17 cellular contexts compared by ENCODE assay signal in genomic region chr12:52122904-52123303, GRCh38. TPM values are rescaled to one million over a fixed set of nuclear protein-coding genes. Genes with fewer than 3 reads are reported as not detected.
DNase-seq lines count a peak whose midpoint lies in the region; ATAC-seq and TF ChIP-seq lines count a peak whose summit lies in the region.
"Had no signal": no experiment of that assay in that cellular context is flagged by ENCODE, and none has a peak within 500 bp of the region (broad histone marks: within the 10 kb centered on the region; RNA-seq: fewer than 3 reads in every experiment).

No MANE protein-coding gene starts in this region.

- no peak for TF ChIP-seq EP300 in tibial nerve (IDR thresholded peaks at IDR 0.05)
- no peak for TF ChIP-seq EP300 in ovary (IDR thresholded peaks at IDR 0.05)

- 11% methylated on average over 1 of the region's 7 CpGs for WGBS in right lobe of liver (ENCODE audit: insufficient coverage, low coverage, low lambda C conversion rate, missing lambda C conversion rate)
- 79% methylated on average over 7 of the region's 7 CpGs for WGBS in tibial nerve, 2 donors
- 87 to 92% (median 91%) methylated on average over 7 of the region's 7 CpGs for WGBS in ovary, 3 donors

- H2AFZ ChIP-seq in GM23338, result no peak overlapping the region

- H3K9me3 ChIP-seq in BLaER1 (no peaks in the 10 kb centered on the region), right lobe of liver (no peaks in the 10 kb centered on the region), tibial nerve (no peaks in the 10 kb centered on the region), ovary (no peaks in the 10 kb centered on the region)
- H3K9me3 ChIP-seq: A549 had no signal

- H3K36me3 Mint-ChIP-seq in GM23338 (ENCODE audit: low read depth) (no peaks in the 10 kb centered on the region), CD14-positive monocyte (no peaks in the 10 kb centered on the region)

- H3K27ac ChIP-seq in BLaER1 (peak overlapping the region; percentile 41; the same call in 1 of the 2 replicates), GM23338 (ENCODE audit: low read depth) (no peak overlapping the region), VCaP (peak overlapping the region; percentile 100), right lobe of liver (peak overlapping the region in 2 of 3 donors; percentile 52 to 60), tibial nerve (no peak overlapping the region), ovary (no peak overlapping the region)
- H3K27ac ChIP-seq: A549, HL-60, SK-N-MC had no signal

- H3K27ac Mint-ChIP-seq in GM23338, result no peak overlapping the region
- H3K27ac Mint-ChIP-seq in CD14-positive monocyte, result peak overlapping the region in 1 of 7 donors; percentile 19
- H3K27ac Mint-ChIP-seq: CD4-positive, alpha-beta T cell had no signal

- H3K36me3 ChIP-seq in BLaER1 (no peaks in the 10 kb centered on the region), GM23338 (ENCODE audit: insufficient read depth) (no peaks in the 10 kb centered on the region), right lobe of liver (no peaks in the 10 kb centered on the region), tibial nerve (no peaks in the 10 kb centered on the region), ovary (no peaks in the 10 kb centered on the region)

- DNase-seq in GM23338 (ENCODE audit: low spot score), result no peak
- peak in 2 of 3 donors; percentile 74 to 83 for DNase-seq in right lobe of liver
- DNase-seq in tibial nerve (ENCODE audit: low spot score in 2 of 2), result no peak
- no peak for DNase-seq in ovary
- DNase-seq in CD14-positive monocyte (ENCODE audit: low spot score), result no peak
- DNase-seq: Calu3; CD4-positive, alpha-beta T cell; GOT3; NCI-H187; NCI-H774 had no signal

- H3F3A ChIP-seq in GM23338 (replicated peaks; ENCODE audit: low read depth), result peaks cover 16% of the 10 kb centered on the region; the same call in 1 of the 2 replicates

- peaks cover 33% of the 10 kb centered on the region for H3K27me3 Mint-ChIP-seq in GM23338 (ENCODE audit: insufficient read depth, low read depth, poor library complexity)
- H3K27me3 Mint-ChIP-seq in CD14-positive monocyte (ENCODE audit: low read depth in 3 of 3), result peaks cover 29 to 46% (median 33%) of the 10 kb centered on the region in 3 donors

- peaks cover 100% of the 10 kb centered on the region for H3K4me1 ChIP-seq in BLaER1
- H3K4me1 ChIP-seq in GM23338 (ENCODE audit: insufficient read depth), result peaks cover 71% of the 10 kb centered on the region
- H3K4me1 ChIP-seq in right lobe of liver, result peaks cover 0 to 38% (median 19%) of the 10 kb centered on the region in 4 donors
- peaks cover 0 to 9% (median 3%) of the 10 kb centered on the region in 4 donors for H3K4me1 ChIP-seq in tibial nerve
- H3K4me1 ChIP-seq in ovary (ENCODE audit: insufficient read depth), result peaks cover 5% of the 10 kb centered on the region

- H3K9ac ChIP-seq in BLaER1, result no peak overlapping the region

- TF ChIP-seq CTCF in GM23338 (conservative IDR thresholded peaks at IDR 0.05; ENCODE audit: low read depth in 2 of 2), result no peak
- no peak for TF ChIP-seq CTCF in VCaP (conservative IDR thresholded peaks at IDR 0.05)
- peak in 2 of 4 donors; percentile 6 to 20 for TF ChIP-seq CTCF in right lobe of liver (IDR thresholded peaks at IDR 0.05)
- TF ChIP-seq CTCF in tibial nerve (IDR thresholded peaks at IDR 0.05), result no peak
- TF ChIP-seq CTCF in ovary (IDR thresholded peaks at IDR 0.05), result no peak
- TF ChIP-seq CTCF in CD14-positive monocyte (IDR thresholded peaks at IDR 0.05), result no peak

- 0 out of 2 replicates have a peak, but pooled peaks cover 3% of the 10 kb centered on the region for H3K9me2 ChIP-seq in GM23338 (ENCODE audit: insufficient read depth)

- H3K27me3 ChIP-seq in BLaER1 (no peaks in the 10 kb centered on the region), GM23338 (ENCODE audit: insufficient read depth) (no peaks in the 10 kb centered on the region), right lobe of liver (no peaks in the 10 kb centered on the region), tibial nerve (peaks cover 0 to 14% of the 10 kb centered on the region in 2 donors), ovary (no peaks in the 10 kb centered on the region)

- no peaks in the 10 kb centered on the region for H3K79me2 ChIP-seq in GM23338 (replicated peaks; ENCODE audit: insufficient read depth)

- H3K4me2 ChIP-seq in BLaER1 (peak overlapping the region; percentile 82; the same call in 1 of the 2 replicates), GM23338 (peak overlapping the region; percentile 77; the same call in 1 of the 2 replicates)
- H3K4me2 ChIP-seq: A549 had no signal

- intact Hi-C loops in right lobe of liver (cut with DNase I) (loop anchor here (5.0 kb wide), 2 partner anchors 41 to 116 kb away; partner anchors contain the start of gene TAMALIN (in 1 of the 2)), ovary (cut with DNase I) (no loop called here), CD14-positive monocyte (cut with micrococcal nuclease) (loop anchor here in 1 of 2 donors (5.0 kb wide), 2 partner anchors 36 to 96 kb away; no protein-coding TSS in a partner anchor)

- H3K9me3 Mint-ChIP-seq in GM23338 (no peaks in the 10 kb centered on the region; the same call in 2 of the 3 replicates), CD14-positive monocyte (peaks cover 0 to 1% (median 0%) of the 10 kb centered on the region in 7 donors)
- H3K9me3 Mint-ChIP-seq: CD4-positive, alpha-beta T cell had no signal

- ATAC-seq in GM23338, result no peak
- peak; percentile 27 to 67 (median 47) for ATAC-seq in right lobe of liver
- ATAC-seq in HG03521 (IDR thresholded peaks at IDR 0.05; ENCODE audit: unreplicated experiment), result no peak
- ATAC-seq: Panc1 had no signal

- TF ChIP-seq POLR2A in right lobe of liver (IDR thresholded peaks at IDR 0.05) (no peak), tibial nerve (IDR thresholded peaks at IDR 0.05) (no peak), ovary (IDR thresholded peaks at IDR 0.05) (no peak)

- H3K4me1 Mint-ChIP-seq in GM23338 (peaks cover 83% of the 10 kb centered on the region), CD14-positive monocyte (peaks cover 49% of the 10 kb centered on the region)

- H4K20me1 ChIP-seq in BLaER1, result no peaks in the 10 kb centered on the region
- H4K20me1 ChIP-seq in GM23338 (replicated peaks; ENCODE audit: insufficient read depth), result no peaks in the 10 kb centered on the region

- no peak overlapping the region for H3K4me3 ChIP-seq in BLaER1
- no peak overlapping the region for H3K4me3 ChIP-seq in GM23338
- no peak overlapping the region for H3K4me3 ChIP-seq in right lobe of liver
- H3K4me3 ChIP-seq in tibial nerve, result no peak overlapping the region
- no peak overlapping the region for H3K4me3 ChIP-seq in ovary
- H3K4me3 ChIP-seq: A549, SK-N-MC had no signal

- H3K4me3 Mint-ChIP-seq in GM23338 (no peak overlapping the region; the same call in 2 of the 3 replicates), CD14-positive monocyte (no peak overlapping the region)
- H3K4me3 Mint-ChIP-seq: CD4-positive, alpha-beta T cell had no signal

TF ChIP-seq in GM23338, 12 proteins besides CTCF, POLR2A, EP300 and RAD21 (continues in another document):
- TF ChIP-seq, protein P1, sequence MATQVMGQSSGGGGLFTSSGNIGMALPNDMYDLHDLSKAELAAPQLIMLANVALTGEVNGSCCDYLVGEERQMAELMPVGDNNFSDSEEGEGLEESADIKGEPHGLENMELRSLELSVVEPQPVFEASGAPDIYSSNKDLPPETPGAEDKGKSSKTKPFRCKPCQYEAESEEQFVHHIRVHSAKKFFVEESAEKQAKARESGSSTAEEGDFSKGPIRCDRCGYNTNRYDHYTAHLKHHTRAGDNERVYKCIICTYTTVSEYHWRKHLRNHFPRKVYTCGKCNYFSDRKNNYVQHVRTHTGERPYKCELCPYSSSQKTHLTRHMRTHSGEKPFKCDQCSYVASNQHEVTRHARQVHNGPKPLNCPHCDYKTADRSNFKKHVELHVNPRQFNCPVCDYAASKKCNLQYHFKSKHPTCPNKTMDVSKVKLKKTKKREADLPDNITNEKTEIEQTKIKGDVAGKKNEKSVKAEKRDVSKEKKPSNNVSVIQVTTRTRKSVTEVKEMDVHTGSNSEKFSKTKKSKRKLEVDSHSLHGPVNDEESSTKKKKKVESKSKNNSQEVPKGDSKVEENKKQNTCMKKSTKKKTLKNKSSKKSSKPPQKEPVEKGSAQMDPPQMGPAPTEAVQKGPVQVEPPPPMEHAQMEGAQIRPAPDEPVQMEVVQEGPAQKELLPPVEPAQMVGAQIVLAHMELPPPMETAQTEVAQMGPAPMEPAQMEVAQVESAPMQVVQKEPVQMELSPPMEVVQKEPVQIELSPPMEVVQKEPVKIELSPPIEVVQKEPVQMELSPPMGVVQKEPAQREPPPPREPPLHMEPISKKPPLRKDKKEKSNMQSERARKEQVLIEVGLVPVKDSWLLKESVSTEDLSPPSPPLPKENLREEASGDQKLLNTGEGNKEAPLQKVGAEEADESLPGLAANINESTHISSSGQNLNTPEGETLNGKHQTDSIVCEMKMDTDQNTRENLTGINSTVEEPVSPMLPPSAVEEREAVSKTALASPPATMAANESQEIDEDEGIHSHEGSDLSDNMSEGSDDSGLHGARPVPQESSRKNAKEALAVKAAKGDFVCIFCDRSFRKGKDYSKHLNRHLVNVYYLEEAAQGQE (IDR thresholded peaks at IDR 0.05; ENCODE audit: unreplicated experiment), result no peak

RNA-seq across cellular contexts. Expression of gene SMIM41, which starts 43.4 kb away (rescaled TPM):
- total RNA-seq in GM23338 (2014; rRNA removed; shearing (Covaris generic)), result 0.12 and 0.66 TPM in 2 replicates
- polyA plus RNA-seq in GM23338 (2016; fragmentation: Nextera tagmentation; extraction: Ambion mirVana) (0.66 and 0.80 TPM in 2 replicates), ovary (1 to 10 TPM in 1 of 2 donors, under 1 TPM in 1; 0.32 to 3.4 TPM), CD14-positive monocyte (not detected)
- total RNA-seq in right lobe of liver (not detected), tibial nerve (10 to 100 TPM; 16.5 to 78.7 (median 39.3) TPM), ovary (1 to 10 TPM; 1.4 to 4.5 (median 2.8) TPM)
- total RNA-seq: Calu3; CD4-positive, alpha-beta T cell had no signal
- polyA plus RNA-seq: A549 had no signal

RNA-seq across cellular contexts. Expression of gene ATG101, which starts 53.1 kb away (rescaled TPM):
- 60.3 and 111 TPM in 2 replicates for total RNA-seq in GM23338 (2014; rRNA removed; shearing (Covaris generic))
- polyA plus RNA-seq in GM23338 (2016; fragmentation: Nextera tagmentation; extraction: Ambion mirVana), result 27.7 and 29.4 TPM in 2 replicates
- total RNA-seq in right lobe of liver, result 10 to 100 TPM; 17.4 to 29.7 (median 21.0) TPM
- total RNA-seq in tibial nerve, result 10 to 100 TPM; 32.6 to 49.6 (median 37.5) TPM
- total RNA-seq in ovary, result 10 to 100 TPM; 24.9 to 48.7 (median 28.9) TPM
- 10 to 100 TPM; 13.6 to 26.2 TPM for polyA plus RNA-seq in ovary
- polyA plus RNA-seq in CD14-positive monocyte, result 10 to 100 TPM; 20.5 to 26.4 TPM

Comparison
In these comparisons a context has a peak if more than half of its experiments do, and no peak if none do; other contexts are left out.
1. H3K27ac ChIP-seq: peak in BLaER1 (single experiment), VCaP (single experiment) and right lobe of liver (2 of 3); none in GM23338 (single experiment), tibial nerve (0 of 4) and ovary (0 of 2).
2. ATAC-seq: peak in right lobe of liver (4 of 4); none in GM23338 (single experiment) and HG03521 (single experiment).
3. DNase-seq: peak in right lobe of liver (2 of 3); none in GM23338 (single experiment), tibial nerve (0 of 2), ovary (0 of 5) and CD14-positive monocyte (single experiment).
4. intact Hi-C loops: an anchor here in right lobe of liver (5.0 kb wide); none called in ovary.